ENCODE assay signal across 8 cellular contexts in genomic region chr17:56594528-56595418, GRCh38. TPM values are rescaled to one million over a fixed set of nuclear protein-coding genes. Genes with fewer than 3 reads are reported as not detected.
A peak's percentile ranks its signal among the peaks of the same experiment; 100 is the strongest.
DNase-seq lines count a peak whose midpoint lies in the region; ATAC-seq, FAIRE-seq and TF ChIP-seq lines count a peak whose summit lies in the region.

No MANE protein-coding gene starts in this region.

- H3K79me2 ChIP-seq in ACC112 (ENCODE audit: control insufficient read depth, insufficient read depth, low read length, unreplicated experiment) (no peaks in the 10 kb centered on the region), GM23248 (ENCODE audit: insufficient read depth) (no peaks in the 10 kb centered on the region)

- DNase-seq in GM23248 (peak; percentile 59), caudate nucleus (lab: John Stamatoyannopoulos, UW) (peak in 7 of 61 donors; percentile 9 to 58 (median 23)), urothelium cell line (ENCODE audit: low spot score) (peak; percentile 29), posterior vena cava (ENCODE audit: low spot score) (no peak)

- WGBS in GM23248 (ENCODE audit: low coverage in 1 of 2, low lambda C conversion rate in 2 of 2, missing lambda C conversion rate in 2 of 2), 2 experiments = 2 to 3% methylated on average over 26 to 41 of the region's 50 CpGs
- 1% methylated on average over 31 to 42 of the region's 50 CpGs for WGBS in mesodermal cell (ENCODE audit: insufficient coverage in 2 of 2), 2 experiments

- H3K36me3 ChIP-seq in ACC112 (ENCODE audit: insufficient read depth, low read length) (no peaks in the 10 kb centered on the region), GM23248 (ENCODE audit: low read depth) (no peaks in the 10 kb centered on the region), mesodermal cell (ENCODE audit: control insufficient read depth, insufficient read depth, low read length) (no peaks in the 10 kb centered on the region)

- FAIRE-seq in urothelium cell line (lab: Jason Lieb, UNC) = peak; percentile 84

- H3K27me3 ChIP-seq in ACC112 (ENCODE audit: insufficient read depth, low read length) (peaks cover 72% of the 10 kb centered on the region), GM23248 (replicated peaks; ENCODE audit: insufficient read depth) (peaks cover 20% of the 10 kb centered on the region)

- peaks cover 5% of the 10 kb centered on the region for H3K4me1 ChIP-seq in ACC112 (ENCODE audit: control insufficient read depth, insufficient read depth, low read length, unreplicated experiment)
- peaks cover 8% of the 10 kb centered on the region; the same call in 1 of the 2 replicates for H3K4me1 ChIP-seq in GM23248 (ENCODE audit: insufficient read depth)
- peaks cover 21% of the 10 kb centered on the region for H3K4me1 ChIP-seq in mesodermal cell (ENCODE audit: control insufficient read depth, insufficient read depth, low read length, poor library complexity, severe bottlenecking)

- no peaks in the 10 kb centered on the region for H3K9me3 ChIP-seq in GM23248 (ENCODE audit: low read depth)
- H3K9me3 ChIP-seq in mesodermal cell (ENCODE audit: control insufficient read depth, low read length) = no peaks in the 10 kb centered on the region

- H3K4me3 ChIP-seq in ACC112 (ENCODE audit: low read depth, low read length) (peak overlapping the region; percentile 77), GM23248 (peak overlapping the region; percentile 76), mesodermal cell (ENCODE audit: extremely low read depth, insufficient read depth, low read length, poor library complexity, severe bottlenecking) (peak overlapping the region; percentile 87)

- H3K9me2 ChIP-seq in GM23248 (ENCODE audit: insufficient read depth) = no peaks in the 10 kb centered on the region

- in situ Hi-C loops in GM23248 (cut with MboI) = loop anchor here (10.0 kb wide), 2 partner anchors 120 to 350 kb away; no protein-coding TSS in a partner anchor

- H3K27ac ChIP-seq in ACC112 (ENCODE audit: low read depth, low read length) (no peak overlapping the region), GM23248 (no peak overlapping the region), caudate nucleus (ENCODE audit: low read depth, low read length) (peak overlapping the region; percentile 44), mesodermal cell (ENCODE audit: low read depth, low read length, severe bottlenecking) (peak overlapping the region; percentile 94)

- no peaks in the 10 kb centered on the region for H3F3A ChIP-seq in GM23248 (ENCODE audit: insufficient read depth)

- ATAC-seq in SK-N-SH treated with all-trans-retinoic acid at 6 μM for 48 hours = peak; percentile 13
- no peak for ATAC-seq in HG02642 (IDR thresholded peaks at IDR 0.05; ENCODE audit: poor library complexity, unreplicated experiment)

- H4K20me1 ChIP-seq in GM23248 (ENCODE audit: insufficient read depth) = no peaks in the 10 kb centered on the region

- H3K9ac ChIP-seq in GM23248 = peak overlapping the region; percentile 41; the same call in 1 of the 2 replicates

- intact Hi-C loops in posterior vena cava (cut with DNase I) = loop anchor here (1.0 to 5.0 kb wide), 2 partner anchors 119 to 123 kb away; no protein-coding TSS in a partner anchor

- no peak overlapping the region for H2AFZ ChIP-seq in ACC112 (ENCODE audit: low read length, unreplicated experiment)
- peak overlapping the region; percentile 74 for H2AFZ ChIP-seq in GM23248

- H3K4me2 ChIP-seq in GM23248 (ENCODE audit: unreplicated experiment) = peak overlapping the region; percentile 88

TF ChIP-seq in SK-N-SH treated with all-trans-retinoic acid at 6 μM for 48 hours, 23 proteins besides CTCF, POLR2A, EP300 and RAD21:
- no peak for TF ChIP-seq ZC3H10 (CRISPR knock-in tag; IDR thresholded peaks at IDR 0.05)
- TF ChIP-seq PATZ1 (CRISPR knock-in tag; IDR thresholded peaks at IDR 0.05; ENCODE audit: borderline replicate concordance) = no peak
- TF ChIP-seq BACH2 (CRISPR knock-in tag; IDR thresholded peaks at IDR 0.05; ENCODE audit: borderline replicate concordance) = no peak
- no peak for TF ChIP-seq ESRRG (CRISPR knock-in tag; IDR thresholded peaks at IDR 0.05)
- no peak for TF ChIP-seq ZNF565 (CRISPR knock-in tag; conservative IDR thresholded peaks at IDR 0.05; ENCODE audit: low read depth)

RNA-seq across cellular contexts. Expression of gene NOG, which starts 1.3 kb away (rescaled TPM):
- 6.7 TPM in 2 replicates for total RNA-seq in GM23248 (2014; rRNA removed; shearing (Covaris generic))
- 3.6 and 4.4 TPM in 2 replicates for polyA plus RNA-seq in GM23248 (2016; fragmentation: Nextera tagmentation; extraction: Ambion mirVana)
- polyA plus RNA-seq in mesodermal cell (2013, experiment 1 of 2) = 92.9 TPM
- polyA plus RNA-seq in mesodermal cell (2013, experiment 2 of 2) = 70.2 TPM
- 1 to 10 TPM; 1.3 to 2.4 TPM for total RNA-seq in posterior vena cava

Comparison
In these comparisons a context has a peak if more than half of its experiments do, and no peak if none do; other contexts are left out.
1. H3K27ac ChIP-seq: peak in caudate nucleus (single experiment) and mesodermal cell (single experiment); none in ACC112 (single experiment) and GM23248 (single experiment).
2. Peak in every context shown above with its lines, with median percentiles within 50 percentile points of each other: H3K4me3 ChIP-seq.